In genomic region chr3:46974421-46975227, GRCh38 we compare ENCODE assay signal across 8 cellular contexts. TPM values are rescaled to one million over a fixed set of nuclear protein-coding genes. Genes with fewer than 3 reads are reported as not detected.
A peak's percentile ranks its signal among the peaks of the same experiment; 100 is the strongest.
DNase-seq lines count a peak whose midpoint lies in the region; ATAC-seq and TF ChIP-seq lines count a peak whose summit lies in the region.

No MANE protein-coding gene starts in this region.

- H3K4me2 ChIP-seq in DND-41 (ENCODE audit: insufficient read depth, low read length) (peak overlapping the region; percentile 77), Loucy (ENCODE audit: low read depth, low read length, poor library complexity, severe bottlenecking) (peak overlapping the region; percentile 89)

- no peaks in the 10 kb centered on the region for H3K9me2 ChIP-seq in Loucy (replicated peaks; ENCODE audit: low read depth, low read length)

- peaks cover 54% of the 10 kb centered on the region for H4K20me1 ChIP-seq in DND-41 (ENCODE audit: insufficient read depth, low read length)
- H4K20me1 ChIP-seq in Loucy (ENCODE audit: insufficient read depth, low read length, poor library complexity, severe bottlenecking): peaks cover 60% of the 10 kb centered on the region

- H3K27me3 Mint-ChIP-seq in brain (peaks cover 8% of the 10 kb centered on the region), nephron progenitor cell (ENCODE audit: low read depth, poor library complexity) (peaks cover 16% of the 10 kb centered on the region)

- peaks cover 27% of the 10 kb centered on the region for H3K36me3 Mint-ChIP-seq in brain
- H3K36me3 Mint-ChIP-seq in nephron progenitor cell (ENCODE audit: low read depth): peaks cover 34% of the 10 kb centered on the region

- DNase-seq in DND-41 (no peak), nephron progenitor cell (no peak), retina (no peak)
- DNase-seq in activated CD8-positive, alpha-beta memory T cell treated with anti-CD3 and anti-CD28 coated beads, Interleukin-2, amount 50 U/mL, for 48 hours: no peak

- H3K4me1 Mint-ChIP-seq in brain: peaks cover 85% of the 10 kb centered on the region
- peaks cover 54% of the 10 kb centered on the region for H3K4me1 Mint-ChIP-seq in nephron progenitor cell

- no peak overlapping the region for H3K27ac ChIP-seq in DND-41 (ENCODE audit: low read length)

- H3F3A ChIP-seq in Loucy (ENCODE audit: low read depth): peaks cover 8% of the 10 kb centered on the region

- no peak overlapping the region for H2AFZ ChIP-seq in DND-41 (ENCODE audit: low read depth, low read length)
- no peak overlapping the region for H2AFZ ChIP-seq in Loucy (ENCODE audit: low read length)

- TF ChIP-seq CTCF in DND-41 (IDR thresholded peaks at IDR 0.05; ENCODE audit: borderline replicate concordance, extremely low read depth, low read length, poor library complexity, severe bottlenecking) (no peak), Loucy (conservative IDR thresholded peaks at IDR 0.05; ENCODE audit: low read length) (no peak), brain (conservative IDR thresholded peaks at IDR 0.05) (no peak), nephron progenitor cell (IDR thresholded peaks at IDR 0.05) (no peak)

- H3K4me1 ChIP-seq in DND-41 (ENCODE audit: insufficient read depth, low read length): peaks cover 54% of the 10 kb centered on the region
- peaks cover 67% of the 10 kb centered on the region for H3K4me1 ChIP-seq in Loucy (ENCODE audit: insufficient read depth, low read length, poor library complexity, severe bottlenecking)

- H3K9ac ChIP-seq in DND-41 (ENCODE audit: low read depth, low read length) (no peak overlapping the region), Loucy (ENCODE audit: low read depth, low read length, poor library complexity, severe bottlenecking) (no peak overlapping the region)

- H3K36me3 ChIP-seq in DND-41 (ENCODE audit: insufficient read depth, low read length) (peaks cover 36% of the 10 kb centered on the region), Loucy (ENCODE audit: insufficient read depth, low read length) (peaks cover 6% of the 10 kb centered on the region; the same call in 1 of the 2 replicates)

- H3K4me3 Mint-ChIP-seq in brain: peak overlapping the region; percentile 80 to 99 (median 84)
- peak overlapping the region; percentile 71 for H3K4me3 Mint-ChIP-seq in nephron progenitor cell

- peaks cover 87% of the 10 kb centered on the region for H3K79me2 ChIP-seq in DND-41 (ENCODE audit: insufficient read depth, low read length)
- H3K79me2 ChIP-seq in Loucy (ENCODE audit: insufficient read depth, low read length): peaks cover 85% of the 10 kb centered on the region

- H3K27me3 ChIP-seq in DND-41 (ENCODE audit: insufficient read depth, low read length, poor library complexity) (no peaks in the 10 kb centered on the region), Loucy (ENCODE audit: insufficient read depth, low read length, poor library complexity, severe bottlenecking) (no peaks in the 10 kb centered on the region)

- H3K27ac Mint-ChIP-seq in brain (peak overlapping the region in 4 of 5 experiments; percentile 76 to 80 (median 80)), nephron progenitor cell (peak overlapping the region; percentile 70)

- no peak for ATAC-seq in DND-41 (ENCODE audit: insufficient read depth, low read depth)
- ATAC-seq in GM19467 (IDR thresholded peaks at IDR 0.05; ENCODE audit: unreplicated experiment): no peak
- ATAC-seq in HG03139 (IDR thresholded peaks at IDR 0.05; ENCODE audit: unreplicated experiment): no peak

- H3K9me3 Mint-ChIP-seq in brain: peaks cover 0 to 7% (median 0%) of the 10 kb centered on the region in 5 experiments
- H3K9me3 Mint-ChIP-seq in nephron progenitor cell: no peaks in the 10 kb centered on the region

- no peaks in the 10 kb centered on the region for H3K9me3 ChIP-seq in DND-41 (ENCODE audit: insufficient read depth, low read length, severe bottlenecking)
- no peaks in the 10 kb centered on the region for H3K9me3 ChIP-seq in Loucy (ENCODE audit: insufficient read depth, low read depth, low read length)

- H3K4me3 ChIP-seq in DND-41 (ENCODE audit: low read depth in 1 of 2, low read length in 2 of 2) (peak overlapping the region in 1 of 2 experiments; percentile 98; a peak in 2 of 4 replicates), Loucy (ENCODE audit: low read length, poor library complexity, severe bottlenecking) (peak overlapping the region; percentile 87)

RNA-seq across cellular contexts. Expression of gene CCDC12, which starts 1.9 kb away (rescaled TPM):
- polyA plus RNA-seq in brain (ENCODE audit: insufficient read depth, low read depth, low replicate concordance): 36.7 TPM

RNA-seq across cellular contexts. Expression of gene NBEAL2, which starts 4.8 kb away (rescaled TPM):
- polyA plus RNA-seq in brain (ENCODE audit: insufficient read depth, low read depth, low replicate concordance): 4.6 TPM
